8 cellular contexts compared by ENCODE assay signal in the genomic region with DNA sequence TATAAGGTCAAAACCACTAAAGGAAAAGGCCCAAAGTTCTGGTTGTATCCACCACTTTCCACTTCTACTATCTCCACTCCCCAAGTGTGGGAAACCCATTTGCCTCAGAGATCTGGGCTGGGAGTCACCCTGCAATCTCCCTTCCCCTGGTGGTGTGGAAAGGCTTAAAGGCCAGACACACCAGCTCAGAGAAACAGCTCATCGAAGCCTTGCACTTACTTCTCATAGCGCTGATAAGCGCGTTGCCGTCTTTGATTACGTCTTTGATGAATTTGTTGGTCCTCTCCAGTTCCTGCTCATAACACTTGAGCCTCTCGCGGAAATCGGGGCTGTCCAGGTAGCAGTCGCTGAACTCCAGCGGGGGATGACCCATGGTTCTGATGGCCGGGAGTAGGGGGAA. TPM values are rescaled to one million over a fixed set of nuclear protein-coding genes. Genes with fewer than 3 reads are reported as not detected.
DNase-seq lines count a peak whose midpoint lies in the region; TF ChIP-seq lines count a peak whose summit lies in the region.

No MANE protein-coding gene starts in this region.

- H4K91ac ChIP-seq in mesenchymal stem cell (ENCODE audit: low read length), result peak overlapping the region; percentile 7

- no peak overlapping the region for H3K4ac ChIP-seq in mesenchymal stem cell (ENCODE audit: low read depth in 1 of 2, low read length in 2 of 2)

- peak overlapping the region; percentile 54 for H3K4me3 Mint-ChIP-seq in activated naive CD4-positive, alpha-beta T cell treated with anti-CD3 and anti-CD28 coated beads, Interleukin-2, amount 10 ng/mL, durations not matched to agents 7 days and 5 days

- H2AFZ ChIP-seq in mesenchymal stem cell (ENCODE audit: low read depth, low read length), result peak overlapping the region; percentile 10

- CTCF ChIA-PET in activated naive CD4-positive, alpha-beta T cell treated with anti-CD3 and anti-CD28 coated beads, Interleukin-2, amount 10 ng/mL, durations not matched to agents 7 days and 5 days (lab: Charles Lee), result no interaction called here

- no peak overlapping the region for H2BK5ac ChIP-seq in mesenchymal stem cell (ENCODE audit: low read depth, low read length, poor library complexity, severe bottlenecking)

- no peak overlapping the region for H2AK5ac ChIP-seq in mesenchymal stem cell (ENCODE audit: low read length, severe bottlenecking)

- H3K27ac ChIP-seq in colonic mucosa (peak overlapping the region; percentile 86), mesenchymal stem cell (ENCODE audit: low read length, poor library complexity, severe bottlenecking) (peak overlapping the region; percentile 97), vagina (peak overlapping the region; percentile 81)

- TF ChIP-seq POLR2A in vagina (IDR thresholded peaks at IDR 0.05), result no peak

- no peak for DNase-seq in activated naive CD4-positive, alpha-beta T cell treated with anti-CD3 and anti-CD28 coated beads, Interleukin-2, amount 10 ng/mL, durations not matched to agents 7 days and 5 days
- DNase-seq in activated naive CD4-positive, alpha-beta T cell treated with anti-CD3 and anti-CD28 coated beads, Interleukin-2, amount 50 U/mL, for 16 hours, result no peak
- no peak for DNase-seq in colonic mucosa
- peak; percentile 42 for DNase-seq in mesenchymal stem cell
- DNase-seq in vagina (ENCODE audit: extremely low spot score in 2 of 2), result no peak
- DNase-seq in stimulated activated CD4-positive, alpha-beta T cell treated with anti-CD3 and anti-CD28 coated beads, Interleukin-4, amount 100 ng/mL, for 24 hours, result no peak
- DNase-seq in activated gamma-delta T cell treated with Interleukin-2 at 50 U/mL for 16 hours, result no peak
- no peak for DNase-seq in NCI-H187 treated with DMSO at 0.1 percent for 48 hours (lab: John Stamatoyannopoulos, UW)

- H3K4me1 Mint-ChIP-seq in activated naive CD4-positive, alpha-beta T cell treated with anti-CD3 and anti-CD28 coated beads, Interleukin-2, amount 10 ng/mL, durations not matched to agents 7 days and 5 days, result peaks cover 8% of the 10 kb centered on the region

- TF ChIP-seq CTCF in colonic mucosa (IDR thresholded peaks at IDR 0.05) (no peak), vagina (IDR thresholded peaks at IDR 0.05) (no peak)

- H2BK15ac ChIP-seq in mesenchymal stem cell (ENCODE audit: low read depth, poor library complexity, severe bottlenecking), result no peak overlapping the region

- no peaks in the 10 kb centered on the region for H3K9me3 ChIP-seq in colonic mucosa
- H3K9me3 ChIP-seq in mesenchymal stem cell (ENCODE audit: control insufficient read depth, low read length), result no peaks in the 10 kb centered on the region
- H3K9me3 ChIP-seq in vagina, result no peaks in the 10 kb centered on the region

- H4K8ac ChIP-seq in mesenchymal stem cell (ENCODE audit: low read length), result no peak overlapping the region

- H3K9me3 Mint-ChIP-seq in activated naive CD4-positive, alpha-beta T cell treated with anti-CD3 and anti-CD28 coated beads, Interleukin-2, amount 10 ng/mL, durations not matched to agents 7 days and 5 days, result no peaks in the 10 kb centered on the region

- no peaks in the 10 kb centered on the region for H3K36me3 Mint-ChIP-seq in activated naive CD4-positive, alpha-beta T cell treated with anti-CD3 and anti-CD28 coated beads, Interleukin-2, amount 10 ng/mL, durations not matched to agents 7 days and 5 days

- no peak overlapping the region for H2BK12ac ChIP-seq in mesenchymal stem cell (ENCODE audit: low read length in 2 of 2)

- peak overlapping the region in 1 of 2 experiments; percentile 19 for H3K18ac ChIP-seq in mesenchymal stem cell (ENCODE audit: low read depth in 1 of 2, low read length in 2 of 2)

- H3K4me3 ChIP-seq in colonic mucosa (peak overlapping the region; percentile 49), mesenchymal stem cell (ENCODE audit: insufficient read depth in 1 of 2, low read depth in 1 of 2, low read length in 2 of 2) (peak overlapping the region; percentile 69 to 87), vagina (peak overlapping the region; percentile 47 to 57)

- H3K4me2 ChIP-seq in mesenchymal stem cell (ENCODE audit: low read length, poor library complexity, severe bottlenecking), result peak overlapping the region; percentile 51

- peak overlapping the region in 1 of 2 donors; percentile 65 for H3K9ac ChIP-seq in colonic mucosa (ENCODE audit: low read depth in 2 of 2, low read length in 2 of 2)
- H3K9ac ChIP-seq in mesenchymal stem cell (ENCODE audit: low read length), result peak overlapping the region; percentile 91

- H3K27me3 ChIP-seq in colonic mucosa, result no peaks in the 10 kb centered on the region
- peaks cover 0 to 4% of the 10 kb centered on the region in 2 experiments for H3K27me3 ChIP-seq in mesenchymal stem cell (ENCODE audit: control insufficient read depth in 1 of 2, insufficient read depth in 1 of 2, low read length in 2 of 2)
- no peaks in the 10 kb centered on the region for H3K27me3 ChIP-seq in vagina

- intact Hi-C loops in colonic mucosa (cut with DNase I), result no loop called here
- intact Hi-C loops in vagina (cut with DNase I), result no loop called here

- no peak overlapping the region for H2BK120ac ChIP-seq in mesenchymal stem cell (ENCODE audit: low read depth, low read length)

- H3K36me3 ChIP-seq in colonic mucosa (no peaks in the 10 kb centered on the region), mesenchymal stem cell (ENCODE audit: control insufficient read depth in 1 of 2, insufficient read depth in 2 of 2, low read depth in 1 of 2, low read length in 2 of 2) (peaks cover 0 to 2% of the 10 kb centered on the region in 2 experiments), vagina (no peaks in the 10 kb centered on the region)

- 6% methylated on average over 12 of the region's 12 CpGs for WGBS in mesenchymal stem cell

- H3K14ac ChIP-seq in mesenchymal stem cell (ENCODE audit: low read length in 2 of 2), result peak overlapping the region in 1 of 2 experiments; percentile 75

- H3K23ac ChIP-seq in mesenchymal stem cell (ENCODE audit: low read length in 2 of 2), result no peak overlapping the region

- no peaks in the 10 kb centered on the region for H3K4me1 ChIP-seq in colonic mucosa
- no peaks in the 10 kb centered on the region for H3K4me1 ChIP-seq in mesenchymal stem cell (ENCODE audit: control insufficient read depth, insufficient read depth, low read depth, low read length)
- H3K4me1 ChIP-seq in vagina, result no peaks in the 10 kb centered on the region

- H3K27me3 Mint-ChIP-seq in activated naive CD4-positive, alpha-beta T cell treated with anti-CD3 and anti-CD28 coated beads, Interleukin-2, amount 10 ng/mL, durations not matched to agents 7 days and 5 days, result peaks cover 63% of the 10 kb centered on the region

- no peak overlapping the region for H3K27ac Mint-ChIP-seq in activated naive CD4-positive, alpha-beta T cell treated with anti-CD3 and anti-CD28 coated beads, Interleukin-2, amount 10 ng/mL, durations not matched to agents 7 days and 5 days

- no peaks in the 10 kb centered on the region for H3K79me1 ChIP-seq in mesenchymal stem cell (replicated peaks; ENCODE audit: low read length, poor library complexity, severe bottlenecking)

RNA-seq across cellular contexts. Expression of gene OPHN1, which starts 0.6 kb away (rescaled TPM):
- total RNA-seq in colonic mucosa (1 to 10 TPM; 4.8 to 6.8 TPM), vagina (11.5 TPM)
- 2.6 TPM for polyA plus RNA-seq in mesenchymal stem cell (2013, experiment 1 of 2)
- 2.7 TPM for polyA plus RNA-seq in mesenchymal stem cell (2013, experiment 2 of 2)
